ENCODE assay signal across 1 cellular context in the genomic region with DNA sequence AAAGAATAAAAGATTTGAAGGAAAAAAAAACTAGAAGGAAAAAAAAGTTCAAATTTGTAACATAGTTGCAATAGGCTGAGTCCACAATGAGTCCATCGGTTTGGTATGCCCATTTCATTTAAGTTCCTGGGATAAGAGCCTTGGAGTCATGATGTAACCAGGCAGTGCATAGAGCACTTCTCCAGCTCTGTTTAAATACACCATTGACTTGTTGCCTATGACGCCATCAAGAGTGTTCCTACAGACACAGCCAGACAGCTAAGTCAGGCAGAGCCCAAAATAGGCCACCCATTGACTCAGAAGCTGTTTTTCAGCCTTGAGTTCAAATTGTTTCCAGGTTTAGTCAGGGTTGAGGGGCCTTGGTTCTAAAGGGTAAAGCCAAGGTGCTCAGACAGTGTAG.
A peak's percentile ranks its signal among the peaks of the same experiment; 100 is the strongest.
TF ChIP-seq lines count a peak whose summit lies in the region.

No MANE protein-coding gene starts in this region.

TF ChIP-seq in HepG2, 621 proteins besides CTCF, POLR2A, EP300 and RAD21 (continues in another document):
- TF ChIP-seq, protein P1, sequence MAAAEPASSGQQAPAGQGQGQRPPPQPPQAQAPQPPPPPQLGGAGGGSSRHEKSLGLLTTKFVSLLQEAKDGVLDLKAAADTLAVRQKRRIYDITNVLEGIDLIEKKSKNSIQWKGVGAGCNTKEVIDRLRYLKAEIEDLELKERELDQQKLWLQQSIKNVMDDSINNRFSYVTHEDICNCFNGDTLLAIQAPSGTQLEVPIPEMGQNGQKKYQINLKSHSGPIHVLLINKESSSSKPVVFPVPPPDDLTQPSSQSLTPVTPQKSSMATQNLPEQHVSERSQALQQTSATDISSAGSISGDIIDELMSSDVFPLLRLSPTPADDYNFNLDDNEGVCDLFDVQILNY (CRISPR knock-in tag; conservative IDR thresholded peaks at IDR 0.05): no peak
- no peak for TF ChIP-seq ZNF670 (CRISPR knock-in tag; IDR thresholded peaks at IDR 0.05; ENCODE audit: borderline replicate concordance)
- TF ChIP-seq, protein P2, sequence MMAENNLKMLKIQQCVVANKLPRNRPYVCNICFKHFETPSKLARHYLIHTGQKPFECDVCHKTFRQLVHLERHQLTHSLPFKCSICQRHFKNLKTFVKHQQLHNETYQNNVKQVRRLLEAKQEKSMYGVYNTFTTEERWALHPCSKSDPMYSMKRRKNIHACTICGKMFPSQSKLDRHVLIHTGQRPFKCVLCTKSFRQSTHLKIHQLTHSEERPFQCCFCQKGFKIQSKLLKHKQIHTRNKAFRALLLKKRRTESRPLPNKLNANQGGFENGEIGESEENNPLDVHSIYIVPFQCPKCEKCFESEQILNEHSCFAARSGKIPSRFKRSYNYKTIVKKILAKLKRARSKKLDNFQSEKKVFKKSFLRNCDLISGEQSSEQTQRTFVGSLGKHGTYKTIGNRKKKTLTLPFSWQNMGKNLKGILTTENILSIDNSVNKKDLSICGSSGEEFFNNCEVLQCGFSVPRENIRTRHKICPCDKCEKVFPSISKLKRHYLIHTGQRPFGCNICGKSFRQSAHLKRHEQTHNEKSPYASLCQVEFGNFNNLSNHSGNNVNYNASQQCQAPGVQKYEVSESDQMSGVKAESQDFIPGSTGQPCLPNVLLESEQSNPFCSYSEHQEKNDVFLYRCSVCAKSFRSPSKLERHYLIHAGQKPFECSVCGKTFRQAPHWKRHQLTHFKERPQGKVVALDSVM (CRISPR knock-in tag; IDR thresholded peaks at IDR 0.05): peak; percentile 27; the same call in 1 of the 2 replicates
- no peak for TF ChIP-seq CBFB (CRISPR knock-in tag; IDR thresholded peaks at IDR 0.05)
- peak; percentile 64; the same call in 1 of the 2 replicates for TF ChIP-seq ZMYM3 (CRISPR knock-in tag; IDR thresholded peaks at IDR 0.05)
- TF ChIP-seq ZNF225 (CRISPR knock-in tag; IDR thresholded peaks at IDR 0.05): no peak
- TF ChIP-seq, protein P3, sequence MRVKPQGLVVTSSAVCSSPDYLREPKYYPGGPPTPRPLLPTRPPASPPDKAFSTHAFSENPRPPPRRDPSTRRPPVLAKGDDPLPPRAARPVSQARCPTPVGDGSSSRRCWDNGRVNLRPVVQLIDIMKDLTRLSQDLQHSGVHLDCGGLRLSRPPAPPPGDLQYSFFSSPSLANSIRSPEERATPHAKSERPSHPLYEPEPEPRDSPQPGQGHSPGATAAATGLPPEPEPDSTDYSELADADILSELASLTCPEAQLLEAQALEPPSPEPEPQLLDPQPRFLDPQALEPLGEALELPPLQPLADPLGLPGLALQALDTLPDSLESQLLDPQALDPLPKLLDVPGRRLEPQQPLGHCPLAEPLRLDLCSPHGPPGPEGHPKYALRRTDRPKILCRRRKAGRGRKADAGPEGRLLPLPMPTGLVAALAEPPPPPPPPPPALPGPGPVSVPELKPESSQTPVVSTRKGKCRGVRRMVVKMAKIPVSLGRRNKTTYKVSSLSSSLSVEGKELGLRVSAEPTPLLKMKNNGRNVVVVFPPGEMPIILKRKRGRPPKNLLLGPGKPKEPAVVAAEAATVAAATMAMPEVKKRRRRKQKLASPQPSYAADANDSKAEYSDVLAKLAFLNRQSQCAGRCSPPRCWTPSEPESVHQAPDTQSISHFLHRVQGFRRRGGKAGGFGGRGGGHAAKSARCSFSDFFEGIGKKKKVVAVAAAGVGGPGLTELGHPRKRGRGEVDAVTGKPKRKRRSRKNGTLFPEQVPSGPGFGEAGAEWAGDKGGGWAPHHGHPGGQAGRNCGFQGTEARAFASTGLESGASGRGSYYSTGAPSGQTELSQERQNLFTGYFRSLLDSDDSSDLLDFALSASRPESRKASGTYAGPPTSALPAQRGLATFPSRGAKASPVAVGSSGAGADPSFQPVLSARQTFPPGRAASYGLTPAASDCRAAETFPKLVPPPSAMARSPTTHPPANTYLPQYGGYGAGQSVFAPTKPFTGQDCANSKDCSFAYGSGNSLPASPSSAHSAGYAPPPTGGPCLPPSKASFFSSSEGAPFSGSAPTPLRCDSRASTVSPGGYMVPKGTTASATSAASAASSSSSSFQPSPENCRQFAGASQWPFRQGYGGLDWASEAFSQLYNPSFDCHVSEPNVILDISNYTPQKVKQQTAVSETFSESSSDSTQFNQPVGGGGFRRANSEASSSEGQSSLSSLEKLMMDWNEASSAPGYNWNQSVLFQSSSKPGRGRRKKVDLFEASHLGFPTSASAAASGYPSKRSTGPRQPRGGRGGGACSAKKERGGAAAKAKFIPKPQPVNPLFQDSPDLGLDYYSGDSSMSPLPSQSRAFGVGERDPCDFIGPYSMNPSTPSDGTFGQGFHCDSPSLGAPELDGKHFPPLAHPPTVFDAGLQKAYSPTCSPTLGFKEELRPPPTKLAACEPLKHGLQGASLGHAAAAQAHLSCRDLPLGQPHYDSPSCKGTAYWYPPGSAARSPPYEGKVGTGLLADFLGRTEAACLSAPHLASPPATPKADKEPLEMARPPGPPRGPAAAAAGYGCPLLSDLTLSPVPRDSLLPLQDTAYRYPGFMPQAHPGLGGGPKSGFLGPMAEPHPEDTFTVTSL (CRISPR knock-in tag; IDR thresholded peaks at IDR 0.05; ENCODE audit: borderline replicate concordance): peak; percentile 66; the same call in 1 of the 2 replicates
- TF ChIP-seq, protein P4, sequence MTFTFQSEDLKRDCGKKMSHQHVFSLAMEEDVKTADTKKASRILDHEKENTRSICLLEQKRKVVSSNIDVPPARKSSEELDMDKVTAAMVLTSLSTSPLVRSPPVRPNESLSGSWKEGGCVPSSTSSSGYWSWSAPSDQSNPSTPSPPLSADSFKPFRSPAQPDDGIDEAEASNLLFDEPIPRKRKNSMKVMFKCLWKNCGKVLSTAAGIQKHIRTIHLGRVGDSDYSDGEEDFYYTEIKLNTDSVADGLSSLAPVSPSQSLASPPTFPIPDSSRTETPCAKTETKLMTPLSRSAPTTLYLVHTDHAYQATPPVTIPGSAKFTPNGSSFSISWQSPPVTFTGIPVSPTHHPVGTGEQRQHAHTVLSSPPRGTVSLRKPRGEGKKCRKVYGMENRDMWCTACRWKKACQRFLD (CRISPR knock-in tag; IDR thresholded peaks at IDR 0.05; ENCODE audit: borderline replicate concordance): no peak
- no peak for TF ChIP-seq TAF15 (IDR thresholded peaks at IDR 0.05; ENCODE audit: low read depth, low read length, poor library complexity, severe bottlenecking)
- TF ChIP-seq MTF2 (CRISPR knock-in tag; IDR thresholded peaks at IDR 0.05; ENCODE audit: borderline replicate concordance): no peak
- no peak for TF ChIP-seq HES4 (CRISPR knock-in tag; IDR thresholded peaks at IDR 0.05; ENCODE audit: borderline replicate concordance)
- TF ChIP-seq NCOA5 (CRISPR knock-in tag; IDR thresholded peaks at IDR 0.05): no peak
- TF ChIP-seq ZNF282 (IDR thresholded peaks at IDR 0.05; ENCODE audit: partially characterized antibody): no peak
- TF ChIP-seq, protein P5, sequence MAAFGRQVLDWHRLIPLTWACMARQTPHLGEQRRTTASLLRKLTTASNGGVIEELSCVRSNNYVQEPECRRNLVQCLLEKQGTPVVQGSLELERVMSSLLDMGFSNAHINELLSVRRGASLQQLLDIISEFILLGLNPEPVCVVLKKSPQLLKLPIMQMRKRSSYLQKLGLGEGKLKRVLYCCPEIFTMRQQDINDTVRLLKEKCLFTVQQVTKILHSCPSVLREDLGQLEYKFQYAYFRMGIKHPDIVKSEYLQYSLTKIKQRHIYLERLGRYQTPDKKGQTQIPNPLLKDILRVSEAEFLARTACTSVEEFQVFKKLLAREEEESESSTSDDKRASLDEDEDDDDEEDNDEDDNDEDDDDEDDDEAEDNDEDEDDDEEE (CRISPR knock-in tag; IDR thresholded peaks at IDR 0.05): no peak
- no peak for TF ChIP-seq ZNF546 (CRISPR knock-in tag; conservative IDR thresholded peaks at IDR 0.05)
- TF ChIP-seq, protein P6, sequence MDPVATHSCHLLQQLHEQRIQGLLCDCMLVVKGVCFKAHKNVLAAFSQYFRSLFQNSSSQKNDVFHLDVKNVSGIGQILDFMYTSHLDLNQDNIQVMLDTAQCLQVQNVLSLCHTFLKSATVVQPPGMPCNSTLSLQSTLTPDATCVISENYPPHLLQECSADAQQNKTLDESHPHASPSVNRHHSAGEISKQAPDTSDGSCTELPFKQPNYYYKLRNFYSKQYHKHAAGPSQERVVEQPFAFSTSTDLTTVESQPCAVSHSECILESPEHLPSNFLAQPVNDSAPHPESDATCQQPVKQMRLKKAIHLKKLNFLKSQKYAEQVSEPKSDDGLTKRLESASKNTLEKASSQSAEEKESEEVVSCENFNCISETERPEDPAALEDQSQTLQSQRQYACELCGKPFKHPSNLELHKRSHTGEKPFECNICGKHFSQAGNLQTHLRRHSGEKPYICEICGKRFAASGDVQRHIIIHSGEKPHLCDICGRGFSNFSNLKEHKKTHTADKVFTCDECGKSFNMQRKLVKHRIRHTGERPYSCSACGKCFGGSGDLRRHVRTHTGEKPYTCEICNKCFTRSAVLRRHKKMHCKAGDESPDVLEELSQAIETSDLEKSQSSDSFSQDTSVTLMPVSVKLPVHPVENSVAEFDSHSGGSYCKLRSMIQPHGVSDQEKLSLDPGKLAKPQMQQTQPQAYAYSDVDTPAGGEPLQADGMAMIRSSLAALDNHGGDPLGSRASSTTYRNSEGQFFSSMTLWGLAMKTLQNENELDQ (CRISPR knock-in tag; IDR thresholded peaks at IDR 0.05; ENCODE audit: borderline replicate concordance): no peak
- TF ChIP-seq, protein P7, sequence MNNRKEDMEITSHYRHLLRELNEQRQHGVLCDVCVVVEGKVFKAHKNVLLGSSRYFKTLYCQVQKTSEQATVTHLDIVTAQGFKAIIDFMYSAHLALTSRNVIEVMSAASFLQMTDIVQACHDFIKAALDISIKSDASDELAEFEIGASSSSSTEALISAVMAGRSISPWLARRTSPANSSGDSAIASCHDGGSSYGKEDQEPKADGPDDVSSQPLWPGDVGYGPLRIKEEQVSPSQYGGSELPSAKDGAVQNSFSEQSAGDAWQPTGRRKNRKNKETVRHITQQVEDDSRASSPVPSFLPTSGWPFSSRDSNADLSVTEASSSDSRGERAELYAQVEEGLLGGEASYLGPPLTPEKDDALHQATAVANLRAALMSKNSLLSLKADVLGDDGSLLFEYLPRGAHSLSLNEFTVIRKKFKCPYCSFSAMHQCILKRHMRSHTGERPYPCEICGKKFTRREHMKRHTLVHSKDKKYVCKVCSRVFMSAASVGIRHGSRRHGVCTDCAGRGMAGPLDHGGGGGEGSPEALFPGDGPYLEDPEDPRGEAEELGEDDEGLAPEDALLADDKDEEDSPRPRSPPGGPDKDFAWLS (CRISPR knock-in tag; IDR thresholded peaks at IDR 0.05; ENCODE audit: borderline replicate concordance): no peak
- TF ChIP-seq, protein P8, sequence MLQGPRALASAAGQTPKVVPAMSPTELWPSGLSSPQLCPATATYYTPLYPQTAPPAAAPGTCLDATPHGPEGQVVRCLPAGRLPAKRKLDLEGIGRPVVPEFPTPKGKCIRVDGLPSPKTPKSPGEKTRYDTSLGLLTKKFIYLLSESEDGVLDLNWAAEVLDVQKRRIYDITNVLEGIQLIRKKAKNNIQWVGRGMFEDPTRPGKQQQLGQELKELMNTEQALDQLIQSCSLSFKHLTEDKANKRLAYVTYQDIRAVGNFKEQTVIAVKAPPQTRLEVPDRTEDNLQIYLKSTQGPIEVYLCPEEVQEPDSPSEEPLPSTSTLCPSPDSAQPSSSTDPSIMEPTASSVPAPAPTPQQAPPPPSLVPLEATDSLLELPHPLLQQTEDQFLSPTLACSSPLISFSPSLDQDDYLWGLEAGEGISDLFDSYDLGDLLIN (CRISPR knock-in tag; IDR thresholded peaks at IDR 0.05; ENCODE audit: borderline replicate concordance): no peak
- no peak for TF ChIP-seq ATRX (CRISPR knock-in tag; IDR thresholded peaks at IDR 0.05; ENCODE audit: borderline replicate concordance)
- 0 out of 2 replicates have a peak, but pooled peaks have one; percentile 30 for TF ChIP-seq ZNF264 (CRISPR knock-in tag; IDR thresholded peaks at IDR 0.05)
- peak; percentile 45; the same call in 1 of the 2 replicates for TF ChIP-seq SIX1 (CRISPR knock-in tag; IDR thresholded peaks at IDR 0.05; ENCODE audit: borderline replicate concordance)
- no peak for TF ChIP-seq SRY (CRISPR knock-in tag; IDR thresholded peaks at IDR 0.05)
- 0 out of 2 replicates have a peak, but pooled peaks have one; percentile 52 for TF ChIP-seq PPARG (CRISPR knock-in tag; conservative IDR thresholded peaks at IDR 0.05)
- TF ChIP-seq MTF1 (CRISPR knock-in tag; IDR thresholded peaks at IDR 0.05): no peak
- no peak for TF ChIP-seq RFX3 (CRISPR knock-in tag; IDR thresholded peaks at IDR 0.05)
- TF ChIP-seq EEA1 (CRISPR knock-in tag; IDR thresholded peaks at IDR 0.05; ENCODE audit: borderline replicate concordance): no peak
- no peak for TF ChIP-seq RFX1 (IDR thresholded peaks at IDR 0.05)
- no peak for TF ChIP-seq NPAS2 (CRISPR knock-in tag; IDR thresholded peaks at IDR 0.05; ENCODE audit: borderline replicate concordance)
- TF ChIP-seq ZNF44 (CRISPR knock-in tag; IDR thresholded peaks at IDR 0.05): no peak
- TF ChIP-seq MBD4 (IDR thresholded peaks at IDR 0.05; ENCODE audit: borderline replicate concordance, low read length): no peak
- TF ChIP-seq, protein P9, sequence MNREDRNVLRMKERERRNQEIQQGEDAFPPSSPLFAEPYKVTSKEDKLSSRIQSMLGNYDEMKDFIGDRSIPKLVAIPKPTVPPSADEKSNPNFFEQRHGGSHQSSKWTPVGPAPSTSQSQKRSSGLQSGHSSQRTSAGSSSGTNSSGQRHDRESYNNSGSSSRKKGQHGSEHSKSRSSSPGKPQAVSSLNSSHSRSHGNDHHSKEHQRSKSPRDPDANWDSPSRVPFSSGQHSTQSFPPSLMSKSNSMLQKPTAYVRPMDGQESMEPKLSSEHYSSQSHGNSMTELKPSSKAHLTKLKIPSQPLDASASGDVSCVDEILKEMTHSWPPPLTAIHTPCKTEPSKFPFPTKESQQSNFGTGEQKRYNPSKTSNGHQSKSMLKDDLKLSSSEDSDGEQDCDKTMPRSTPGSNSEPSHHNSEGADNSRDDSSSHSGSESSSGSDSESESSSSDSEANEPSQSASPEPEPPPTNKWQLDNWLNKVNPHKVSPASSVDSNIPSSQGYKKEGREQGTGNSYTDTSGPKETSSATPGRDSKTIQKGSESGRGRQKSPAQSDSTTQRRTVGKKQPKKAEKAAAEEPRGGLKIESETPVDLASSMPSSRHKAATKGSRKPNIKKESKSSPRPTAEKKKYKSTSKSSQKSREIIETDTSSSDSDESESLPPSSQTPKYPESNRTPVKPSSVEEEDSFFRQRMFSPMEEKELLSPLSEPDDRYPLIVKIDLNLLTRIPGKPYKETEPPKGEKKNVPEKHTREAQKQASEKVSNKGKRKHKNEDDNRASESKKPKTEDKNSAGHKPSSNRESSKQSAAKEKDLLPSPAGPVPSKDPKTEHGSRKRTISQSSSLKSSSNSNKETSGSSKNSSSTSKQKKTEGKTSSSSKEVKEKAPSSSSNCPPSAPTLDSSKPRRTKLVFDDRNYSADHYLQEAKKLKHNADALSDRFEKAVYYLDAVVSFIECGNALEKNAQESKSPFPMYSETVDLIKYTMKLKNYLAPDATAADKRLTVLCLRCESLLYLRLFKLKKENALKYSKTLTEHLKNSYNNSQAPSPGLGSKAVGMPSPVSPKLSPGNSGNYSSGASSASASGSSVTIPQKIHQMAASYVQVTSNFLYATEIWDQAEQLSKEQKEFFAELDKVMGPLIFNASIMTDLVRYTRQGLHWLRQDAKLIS (CRISPR knock-in tag; IDR thresholded peaks at IDR 0.05): no peak
- no peak for TF ChIP-seq ZNF589 (CRISPR knock-in tag; conservative IDR thresholded peaks at IDR 0.05)
- TF ChIP-seq, protein P10, sequence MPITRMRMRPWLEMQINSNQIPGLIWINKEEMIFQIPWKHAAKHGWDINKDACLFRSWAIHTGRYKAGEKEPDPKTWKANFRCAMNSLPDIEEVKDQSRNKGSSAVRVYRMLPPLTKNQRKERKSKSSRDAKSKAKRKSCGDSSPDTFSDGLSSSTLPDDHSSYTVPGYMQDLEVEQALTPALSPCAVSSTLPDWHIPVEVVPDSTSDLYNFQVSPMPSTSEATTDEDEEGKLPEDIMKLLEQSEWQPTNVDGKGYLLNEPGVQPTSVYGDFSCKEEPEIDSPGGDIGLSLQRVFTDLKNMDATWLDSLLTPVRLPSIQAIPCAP (CRISPR knock-in tag; IDR thresholded peaks at IDR 0.05; ENCODE audit: low read depth): no peak
- TF ChIP-seq ZNF550 (CRISPR knock-in tag; IDR thresholded peaks at IDR 0.05; ENCODE audit: borderline replicate concordance): no peak
